In the genomic region with DNA sequence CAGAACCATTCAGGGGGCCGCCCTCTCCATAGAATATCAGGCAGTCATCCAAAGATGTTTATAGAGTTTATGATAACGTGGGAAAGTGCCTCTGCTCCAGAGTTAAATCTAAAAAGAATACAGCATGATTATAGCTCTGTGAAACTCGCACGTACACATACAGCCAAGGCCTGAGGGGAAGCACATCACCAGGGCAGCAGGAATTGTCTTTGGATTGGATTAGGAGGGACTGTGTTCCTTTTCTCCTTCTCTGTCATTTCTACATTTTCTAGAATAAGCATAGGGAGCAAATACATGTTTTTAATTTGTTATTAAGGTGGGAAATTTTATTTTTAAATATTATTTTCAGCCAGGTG, we compare ENCODE assay signal across 18 cellular contexts. TPM values are rescaled to one million over a fixed set of nuclear protein-coding genes. Genes with fewer than 3 reads are reported as not detected.
DNase-seq lines count a peak whose midpoint lies in the region; ATAC-seq and TF ChIP-seq lines count a peak whose summit lies in the region.
"Had no signal": no experiment of that assay in that cellular context is flagged by ENCODE, and none has a peak within 500 bp of the region (broad histone marks: within the 10 kb centered on the region; RNA-seq: fewer than 3 reads in every experiment).

No MANE protein-coding gene starts in this region.

- H4K20me1 ChIP-seq in mammary epithelial cell (ENCODE audit: insufficient read depth, low read length) = peaks cover 2% of the 10 kb centered on the region

- BruUV-seq in MCF 10A (replicated peaks; lab: Mats Ljungman, UMichigan) (no TSS peak), mammary epithelial cell (replicated peaks; lab: Mats Ljungman, UMichigan) (no TSS peak)

- no peak overlapping the region for H3K9ac ChIP-seq in mammary epithelial cell (ENCODE audit: insufficient read depth, low read length)
- H3K9ac ChIP-seq: BLaER1 treated with 17β-estradiol and CSF1 and Interleukin-3, amounts not matched to agents 10 nM and 100 nM had no signal

- H3K27me3 Mint-ChIP-seq in MCF 10A (ENCODE audit: insufficient read depth, unreplicated experiment) (no peaks in the 10 kb centered on the region), chondrocyte (ENCODE audit: low read depth) (no peaks in the 10 kb centered on the region)
- no peaks in the 10 kb centered on the region for H3K27me3 Mint-ChIP-seq in effector memory CD8-positive, alpha-beta T cell
- H3K27me3 Mint-ChIP-seq: activated B cell treated with CpG ODN at 0.5 μM for 24 hours; activated CD8-positive, alpha-beta T cell treated with anti-CD3 and anti-CD28 coated beads for 36 hours; activated naive CD8-positive, alpha-beta T cell treated with anti-CD3 and anti-CD28 coated beads, Interleukin-2, amount 10 ng/mL, durations not matched to agents 7 days and 5 days had no signal

- no peak for TF ChIP-seq EP300 in suprapubic skin (IDR thresholded peaks at IDR 0.05)

- H3K9me3 Mint-ChIP-seq in MCF 10A (ENCODE audit: unreplicated experiment) (no peaks in the 10 kb centered on the region), chondrocyte (ENCODE audit: low read depth) (no peaks in the 10 kb centered on the region)
- H3K9me3 Mint-ChIP-seq in effector memory CD8-positive, alpha-beta T cell = no peaks in the 10 kb centered on the region
- H3K9me3 Mint-ChIP-seq: activated B cell treated with CpG ODN at 0.5 μM for 24 hours; activated CD8-positive, alpha-beta T cell treated with anti-CD3 and anti-CD28 coated beads for 36 hours; activated naive CD8-positive, alpha-beta T cell treated with anti-CD3 and anti-CD28 coated beads, Interleukin-2, amount 10 ng/mL, durations not matched to agents 7 days and 5 days had no signal

- H3K36me3 Mint-ChIP-seq in MCF 10A (ENCODE audit: insufficient read depth, unreplicated experiment) (peaks cover 62% of the 10 kb centered on the region), chondrocyte (ENCODE audit: low read depth) (peaks cover 8% of the 10 kb centered on the region)
- H3K36me3 Mint-ChIP-seq in effector memory CD8-positive, alpha-beta T cell (ENCODE audit: insufficient read depth) = peaks cover 12% of the 10 kb centered on the region

- dilution Hi-C loops in mammary epithelial cell (cut with HindIII; ENCODE audit: low sequenced_read_pairs) = no loop called here

- H3K27ac Mint-ChIP-seq in MCF 10A (ENCODE audit: low read depth, unreplicated experiment) = peak overlapping the region; percentile 93
- H3K27ac Mint-ChIP-seq in chondrocyte (ENCODE audit: unreplicated experiment) = peak overlapping the region; percentile 49
- H3K27ac Mint-ChIP-seq in effector memory CD8-positive, alpha-beta T cell = peak overlapping the region in 1 of 2 donors; percentile 68
- H3K27ac Mint-ChIP-seq: activated B cell treated with CpG ODN at 0.5 μM for 24 hours; activated naive CD8-positive, alpha-beta T cell treated with anti-CD3 and anti-CD28 coated beads, Interleukin-2, amount 10 ng/mL, durations not matched to agents 7 days and 5 days had no signal

- peak overlapping the region; percentile 55 for H3K4me3 Mint-ChIP-seq in MCF 10A (ENCODE audit: unreplicated experiment)
- no peak overlapping the region for H3K4me3 Mint-ChIP-seq in chondrocyte (ENCODE audit: unreplicated experiment)
- no peak overlapping the region for H3K4me3 Mint-ChIP-seq in effector memory CD8-positive, alpha-beta T cell
- H3K4me3 Mint-ChIP-seq: activated B cell treated with CpG ODN at 0.5 μM for 24 hours; activated CD8-positive, alpha-beta T cell treated with anti-CD3 and anti-CD28 coated beads for 36 hours; activated naive CD8-positive, alpha-beta T cell treated with anti-CD3 and anti-CD28 coated beads, Interleukin-2, amount 10 ng/mL, durations not matched to agents 7 days and 5 days had no signal

- H3K27ac ChIP-seq in mammary epithelial cell (ENCODE audit: insufficient read depth, low read depth, low read length) = no peak overlapping the region
- peak overlapping the region; percentile 53 for H3K27ac ChIP-seq in lower lobe of right lung
- H3K27ac ChIP-seq in suprapubic skin = peak overlapping the region; percentile 79
- H3K27ac ChIP-seq: BLaER1 treated with 17β-estradiol and CSF1 and Interleukin-3, amounts not matched to agents 10 nM and 100 nM; uterus had no signal

- no peak for TF ChIP-seq POLR2A in suprapubic skin (IDR thresholded peaks at IDR 0.05)

- WGBS in mammary epithelial cell (ENCODE audit: low coverage, missing lambda C conversion rate) = 97% methylated on average over 4 of the region's 4 CpGs
- 47% methylated on average over 4 of the region's 4 CpGs for WGBS in suprapubic skin

- POLR2A ChIA-PET in MCF 10A (lab: Yijun Ruan, JAX) = interaction anchor here (0.5 to 3.6 kb wide), 13 partner anchors 9 to 279 kb away, joined by 3 to 40 read pairs (median 4); partner anchors contain the start of genes EEF2K, POLR3E and UQCRC2

- H2AFZ ChIP-seq in mammary epithelial cell (ENCODE audit: low read depth, low read length) = no peak overlapping the region

- intact Hi-C loops in MCF 10A (cut with micrococcal nuclease) = no loop called here
- intact Hi-C loops in mammary epithelial cell (cut with micrococcal nuclease) = no loop called here
- intact Hi-C loops in lower lobe of right lung (cut with DNase I) = no loop called here

- H3K9me3 ChIP-seq in mammary epithelial cell (replicated peaks; ENCODE audit: insufficient read depth, low read length) (no peaks in the 10 kb centered on the region), lower lobe of right lung (no peaks in the 10 kb centered on the region), suprapubic skin (no peaks in the 10 kb centered on the region)
- H3K9me3 ChIP-seq: BLaER1 treated with 17β-estradiol and CSF1 and Interleukin-3, amounts not matched to agents 10 nM and 100 nM; esophagus muscularis mucosa; uterus had no signal

- H3K27me3 ChIP-seq in mammary epithelial cell (ENCODE audit: insufficient read depth, low read length) (no peaks in the 10 kb centered on the region), lower lobe of right lung (ENCODE audit: low read depth) (no peaks in the 10 kb centered on the region), suprapubic skin (no peaks in the 10 kb centered on the region)
- H3K27me3 ChIP-seq: BLaER1 treated with 17β-estradiol and CSF1 and Interleukin-3, amounts not matched to agents 10 nM and 100 nM; esophagus muscularis mucosa; uterus had no signal

- TF ChIP-seq CTCF in MCF 10A (IDR thresholded peaks at IDR 0.05; ENCODE audit: unreplicated experiment) (no peak), mammary epithelial cell (conservative IDR thresholded peaks at IDR 0.05 in 1 of 2, IDR thresholded peaks at IDR 0.05 in 1 of 2; ENCODE audit: extremely low read depth in 1 of 2, insufficient read depth in 1 of 2, low read depth in 1 of 2, low read length in 2 of 2) (no peak), chondrocyte (IDR thresholded peaks at IDR 0.05) (no peak), lower lobe of right lung (IDR thresholded peaks at IDR 0.05) (no peak), suprapubic skin (IDR thresholded peaks at IDR 0.05) (no peak)

- H3K4me1 ChIP-seq in mammary epithelial cell (ENCODE audit: insufficient read depth, low read length) (peaks cover 2% of the 10 kb centered on the region), lower lobe of right lung (peaks cover 12% of the 10 kb centered on the region), suprapubic skin (peaks cover 52% of the 10 kb centered on the region)
- H3K4me1 ChIP-seq: uterus had no signal

- H3K36me3 ChIP-seq in mammary epithelial cell (ENCODE audit: insufficient read depth, low read length) (peaks cover 18% of the 10 kb centered on the region), lower lobe of right lung (peaks cover 59% of the 10 kb centered on the region), suprapubic skin (peaks cover 40% of the 10 kb centered on the region)
- H3K36me3 ChIP-seq: uterus had no signal

- no peak overlapping the region for H3K4me3 ChIP-seq in mammary epithelial cell (replicated peaks in 1 of 3; ENCODE audit: insufficient read depth in 1 of 3, low read depth in 2 of 3, low read length in 3 of 3)
- H3K4me3 ChIP-seq in lower lobe of right lung = no peak overlapping the region
- no peak overlapping the region for H3K4me3 ChIP-seq in suprapubic skin
- H3K4me3 ChIP-seq: BLaER1 treated with 17β-estradiol and CSF1 and Interleukin-3, amounts not matched to agents 10 nM and 100 nM; esophagus muscularis mucosa; uterus had no signal

- in situ Hi-C loops in mammary epithelial cell (cut with MboI; ENCODE audit: low sequenced_read_pairs in 2 of 2) = no loop called here

- H3K79me2 ChIP-seq in mammary epithelial cell (ENCODE audit: insufficient read depth, low read length) = peaks cover 14% of the 10 kb centered on the region

- no peak for DNase-seq in MCF 10A (ENCODE audit: unreplicated experiment)
- no peak for DNase-seq in mammary epithelial cell
- DNase-seq in chondrocyte (ENCODE audit: low spot score) = no peak
- no peak for DNase-seq in lower lobe of right lung
- no peak for DNase-seq in suprapubic skin (ENCODE audit: low spot score in 2 of 2)
- no peak for DNase-seq in pons (ENCODE audit: low spot score)
- no peak for DNase-seq in effector memory CD8-positive, alpha-beta T cell
- DNase-seq: activated B cell treated with CpG ODN at 0.5 μM for 24 hours; activated naive CD8-positive, alpha-beta T cell treated with anti-CD3 and anti-CD28 coated beads, Interleukin-2, amount 10 ng/mL, durations not matched to agents 7 days and 5 days; GDM1; H7; NCI-H524 treated with DMSO at 0.1 percent for 48 hours; SIG-M5; uterus had no signal

- H3K4me1 Mint-ChIP-seq in MCF 10A (ENCODE audit: insufficient read depth, unreplicated experiment) = peaks cover 16% of the 10 kb centered on the region
- H3K4me1 Mint-ChIP-seq in chondrocyte (ENCODE audit: low read depth) = peaks cover 7% of the 10 kb centered on the region
- peaks cover 0 to 3% of the 10 kb centered on the region in 2 donors for H3K4me1 Mint-ChIP-seq in effector memory CD8-positive, alpha-beta T cell (ENCODE audit: low read depth in 2 of 2)
- H3K4me1 Mint-ChIP-seq: activated B cell treated with CpG ODN at 0.5 μM for 24 hours had no signal

- no peak overlapping the region for H3K4me2 ChIP-seq in mammary epithelial cell (ENCODE audit: insufficient read depth, low read depth, low read length)

- peak in 1 of 2 donors; percentile 11 for ATAC-seq in lower lobe of right lung
- ATAC-seq in HG02642 (IDR thresholded peaks at IDR 0.05; ENCODE audit: poor library complexity, unreplicated experiment) = no peak
- no peak for ATAC-seq in effector memory CD8-positive, alpha-beta T cell (replicated peaks)

- CTCF ChIA-PET in MCF 10A (lab: Yijun Ruan, JAX) (interaction anchor here (0.8 to 1.9 kb wide), 8 partner anchors 14 to 67 kb away, joined by 3 to 7 read pairs (median 3); partner anchors contain the start of gene POLR3E), mammary epithelial cell (lab: Charles Lee; ENCODE audit: low non-redundant PET) (no interaction called here)

RNA-seq across cellular contexts. Expression of gene EEF2K, which starts 26.9 kb away (rescaled TPM):
- 15.0 and 15.9 TPM in 2 replicates for total RNA-seq in MCF 10A (2022)
- 10 to 100 TPM; 16.0 to 22.8 TPM for total RNA-seq in mammary epithelial cell
- polyA plus RNA-seq in mammary epithelial cell = 16.3 TPM
- 27.0 TPM for polyA minus RNA-seq in mammary epithelial cell
- total RNA-seq in chondrocyte = 32.6 to 37.5 TPM (median 34.3 TPM) in 3 replicates
- total RNA-seq in lower lobe of right lung = 35.2 TPM
- 100 to 1,000 TPM in 1 of 4 donors, 10 to 100 TPM in 3; 50.9 to 194 (median 73.8) TPM for total RNA-seq in suprapubic skin
